8 cellular contexts compared by ENCODE assay signal in the genomic region with DNA sequence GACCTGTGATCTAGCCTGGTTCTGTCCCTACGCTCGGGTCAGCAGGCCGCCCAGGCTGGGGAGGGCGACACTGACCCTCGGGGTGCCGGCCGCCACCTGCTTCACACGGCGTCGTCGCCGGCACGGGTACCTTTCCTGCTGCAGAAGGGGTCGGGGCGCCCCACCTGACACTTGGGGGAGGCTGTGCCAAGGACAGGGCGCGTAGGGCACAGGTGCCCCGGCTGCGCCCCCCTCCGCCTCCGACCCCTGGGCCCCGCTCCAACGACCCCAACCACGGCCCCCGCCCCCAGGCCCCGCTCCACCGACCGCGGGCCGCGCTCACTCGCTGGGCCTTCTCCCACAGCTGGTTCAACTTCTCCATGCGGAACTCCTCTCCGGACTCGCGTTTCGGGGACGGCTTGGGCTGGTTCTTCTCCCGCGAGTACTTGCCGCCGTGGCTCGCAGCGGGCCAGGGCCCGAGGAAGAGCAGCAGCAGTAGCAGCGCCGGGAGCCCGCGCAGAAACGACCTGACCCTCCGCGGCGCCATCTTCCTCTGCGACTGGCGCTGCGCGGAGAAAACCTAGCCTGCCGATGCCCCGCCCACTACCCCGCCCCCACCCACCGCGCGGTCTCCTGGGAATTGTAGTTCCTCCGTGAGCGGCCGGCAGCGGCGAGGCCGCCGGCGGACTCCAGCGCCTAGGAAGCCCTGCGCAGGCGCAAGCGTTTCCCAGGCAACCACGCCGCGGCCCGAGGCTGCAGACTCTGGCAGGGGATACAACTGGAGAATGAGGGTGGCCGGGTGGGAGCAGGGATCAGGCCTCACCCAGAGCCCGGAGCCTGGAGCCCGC. TPM values are rescaled to one million over a fixed set of nuclear protein-coding genes. Genes with fewer than 3 reads are reported as not detected.
DNase-seq lines count a peak whose midpoint lies in the region; ATAC-seq and TF ChIP-seq lines count a peak whose summit lies in the region.

A gene with protein sequence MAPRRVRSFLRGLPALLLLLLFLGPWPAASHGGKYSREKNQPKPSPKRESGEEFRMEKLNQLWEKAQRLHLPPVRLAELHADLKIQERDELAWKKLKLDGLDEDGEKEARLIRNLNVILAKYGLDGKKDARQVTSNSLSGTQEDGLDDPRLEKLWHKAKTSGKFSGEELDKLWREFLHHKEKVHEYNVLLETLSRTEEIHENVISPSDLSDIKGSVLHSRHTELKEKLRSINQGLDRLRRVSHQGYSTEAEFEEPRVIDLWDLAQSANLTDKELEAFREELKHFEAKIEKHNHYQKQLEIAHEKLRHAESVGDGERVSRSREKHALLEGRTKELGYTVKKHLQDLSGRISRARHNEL (minus strand): TSS at position 536 of the 827 bp plus-strand sequence. CDS start 10 bp downstream, at position 526.

- peak within 1 kb of the TSS; percentile 87 for H3K9ac ChIP-seq in HUES6 (ENCODE audit: low read length)
- peak within 1 kb of the TSS; percentile 79 for H3K9ac ChIP-seq in OCI-LY1 (ENCODE audit: low read length)

- no peak for TF ChIP-seq CTCF in OCI-LY1 (IDR thresholded peaks at IDR 0.05; ENCODE audit: low read length)
- TF ChIP-seq CTCF in epithelial cell of esophagus (IDR thresholded peaks at IDR 0.05; ENCODE audit: insufficient read depth, low read depth, low read length, missing control alignments), result no peak

- peak within 1 kb of the TSS; percentile 93 for H3K4me2 ChIP-seq in OCI-LY1 (ENCODE audit: low read length)

- peak; percentile 89 for ATAC-seq in GM21381 (IDR thresholded peaks at IDR 0.05; ENCODE audit: unreplicated experiment)

- peaks cover 13% of the 10 kb centered on the region; the same call in 1 of the 2 replicates for H3K4me1 ChIP-seq in HUES6 (ENCODE audit: control insufficient read depth, insufficient read depth, low read length)
- H3K4me1 ChIP-seq in OCI-LY1 (ENCODE audit: insufficient read depth, low read length, severe bottlenecking), result peaks cover 12% of the 10 kb centered on the region
- peaks cover 45% of the 10 kb centered on the region for H3K4me1 ChIP-seq in mononuclear cell (ENCODE audit: insufficient read depth, low read length)

- H3K27ac ChIP-seq in HUES6 (ENCODE audit: low read depth, low read length), result peak within 1 kb of the TSS; percentile 82
- no peak within 1 kb of the TSS for H3K27ac ChIP-seq in OCI-LY1 (ENCODE audit: low read depth, low read length, poor library complexity, severe bottlenecking)

- peaks cover 18% of the 10 kb centered on the region for H3K36me3 ChIP-seq in HUES6 (ENCODE audit: control insufficient read depth, insufficient read depth, low read length)
- no peaks in the 10 kb centered on the region for H3K36me3 ChIP-seq in OCI-LY1 (ENCODE audit: insufficient read depth, low read length)

- H3K9me2 ChIP-seq in OCI-LY1 (ENCODE audit: low read depth, low read length), result no peaks in the 10 kb centered on the region

- no peaks in the 10 kb centered on the region for H3F3A ChIP-seq in OCI-LY1 (ENCODE audit: insufficient read depth, low read length)

- H3K79me2 ChIP-seq in OCI-LY1 (ENCODE audit: insufficient read depth, low read length), result no peaks in the 10 kb centered on the region

- H2AFZ ChIP-seq in OCI-LY1 (ENCODE audit: low read length), result no peak within 1 kb of the TSS

- H3K4me3 ChIP-seq in HUES6 (ENCODE audit: low read depth, low read length) (peak within 1 kb of the TSS; percentile 100), OCI-LY1 (ENCODE audit: low read depth, low read length, poor library complexity, severe bottlenecking) (peak within 1 kb of the TSS; percentile 90), epithelial cell of esophagus (ENCODE audit: low read length) (peak within 1 kb of the TSS; percentile 63), mononuclear cell (ENCODE audit: low read length) (peak within 1 kb of the TSS; percentile 65)

- H3K27me3 ChIP-seq in HUES6 (ENCODE audit: control insufficient read depth, insufficient read depth, low read length) (peaks cover 38% of the 10 kb centered on the region), OCI-LY1 (ENCODE audit: insufficient read depth, low read length) (no peaks in the 10 kb centered on the region), mononuclear cell (ENCODE audit: insufficient read depth, low read length) (no peaks in the 10 kb centered on the region)

- DNase-seq in COR-L47 (lab: John Stamatoyannopoulos, UW) (peak; percentile 86), activated T-cell treated with anti-CD3 and anti-CD28 coated beads for 1 hour (ENCODE audit: low read depth) (peak; percentile 78), epithelial cell of esophagus (ENCODE audit: low read depth) (peak; percentile 90)
- DNase-seq in stimulated activated CD8-positive, alpha-beta memory T cell treated with anti-CD3 and anti-CD28 coated beads, Interleukin-4, amount 100 ng/mL, for 1 hour (ENCODE audit: low read depth in 2 of 2, low spot score in 1 of 2), result peak; percentile 69 to 77

- no peaks in the 10 kb centered on the region for H4K20me1 ChIP-seq in OCI-LY1 (ENCODE audit: insufficient read depth, low read length)

- H3K9me3 ChIP-seq in HUES6 (ENCODE audit: control insufficient read depth, insufficient read depth, low read depth, low read length), result no peaks in the 10 kb centered on the region
- no peaks in the 10 kb centered on the region for H3K9me3 ChIP-seq in OCI-LY1 (ENCODE audit: low read length)
- H3K9me3 ChIP-seq in mononuclear cell (ENCODE audit: low read depth, low read length), result no peaks in the 10 kb centered on the region

RNA-seq across cellular contexts. Expression of the gene that starts here (rescaled TPM):
- 82.9 TPM for total RNA-seq in mononuclear cell
